In genomic region chr4:8233672-8234484, GRCh38 we compare ENCODE assay signal across 2 cellular contexts.
TF ChIP-seq lines count a peak whose summit lies in the region.

No MANE protein-coding gene starts in this region.

TF ChIP-seq in IMR-90, 13 proteins besides CTCF, POLR2A, EP300 and RAD21:
- TF ChIP-seq BHLHE40 (IDR thresholded peaks at IDR 0.05; ENCODE audit: low read depth, low read length) (no peak), RCOR1 (IDR thresholded peaks at IDR 0.05; ENCODE audit: insufficient replicate concordance, low read length) (no peak), ELK1 (IDR thresholded peaks at IDR 0.05; ENCODE audit: borderline replicate concordance, low read depth, low read length) (no peak), SMC3 (IDR thresholded peaks at IDR 0.05; ENCODE audit: low read depth, low read length) (no peak), MAZ (IDR thresholded peaks at IDR 0.05; ENCODE audit: borderline replicate concordance, low read depth, low read length) (no peak), MAFK (IDR thresholded peaks at IDR 0.05; ENCODE audit: low read depth, low read length) (no peak), FOS (IDR thresholded peaks at IDR 0.05; ENCODE audit: low read depth, low read length) (no peak), RFX5 (IDR thresholded peaks at IDR 0.05; ENCODE audit: low read depth, low read length) (no peak), MXI1 (IDR thresholded peaks at IDR 0.05; ENCODE audit: borderline replicate concordance, low read depth, low read length) (no peak), USF2 (IDR thresholded peaks at IDR 0.05; ENCODE audit: low read depth, low read length) (no peak)

TF ChIP-seq in H1, 55 proteins besides CTCF, POLR2A, EP300 and RAD21:
- TF ChIP-seq CHD7 (IDR thresholded peaks at IDR 0.05; ENCODE audit: insufficient replicate concordance, low read length) (no peak), GABPA (IDR thresholded peaks at IDR 0.05; ENCODE audit: borderline replicate concordance, insufficient read depth, low read length) (no peak), POU5F1 (IDR thresholded peaks at IDR 0.05; ENCODE audit: low read depth, low read length) (no peak), YY1 (IDR thresholded peaks at IDR 0.05; ENCODE audit: low read depth, low read length) (no peak), TAF1 (IDR thresholded peaks at IDR 0.05; ENCODE audit: low read depth, low read length) (no peak), BCL11A (IDR thresholded peaks at IDR 0.05; ENCODE audit: low read depth in 2 of 2, low read length in 2 of 2) (no peak), TBP (IDR thresholded peaks at IDR 0.05; ENCODE audit: low read depth, low read length) (no peak), KDM5A (IDR thresholded peaks at IDR 0.05; ENCODE audit: low read length) (no peak), BRCA1 (IDR thresholded peaks at IDR 0.05; ENCODE audit: low read depth, low read length) (no peak), E2F6 (IDR thresholded peaks at IDR 0.05) (no peak), CBX5 (IDR thresholded peaks at IDR 0.05; ENCODE audit: low read depth, low read length) (no peak), TAF7 (optimal IDR thresholded peaks at IDR 0.05; ENCODE audit: borderline replicate concordance, low read depth, low read length) (no peak), NANOG (IDR thresholded peaks at IDR 0.05; ENCODE audit: insufficient read depth, low read depth, low read length, poor library complexity, severe bottlenecking) (no peak), SIX5 (IDR thresholded peaks at IDR 0.05; ENCODE audit: low read depth, low read length) (no peak), CREB1 (IDR thresholded peaks at IDR 0.05) (no peak), CHD1 (IDR thresholded peaks at IDR 0.05; ENCODE audit: low read depth, low read length) (no peak), BACH1 (IDR thresholded peaks at IDR 0.05; ENCODE audit: low read length) (no peak), ATF3 (IDR thresholded peaks at IDR 0.05; ENCODE audit: insufficient read depth, low read depth, low read length) (no peak)
TF ChIP-seq in H1: peak in this region for 0.
